Comparison of ENCODE assay signal across 1 cellular context in genomic region chr5:87267574-87268125, GRCh38.
TF ChIP-seq lines count a peak whose summit lies in the region.

Gene RASA1, plus strand, starts transcription at chr5:87267883. Its CDS starts 569 bp downstream, at chr5:87268452.

TF ChIP-seq in HepG2, 621 proteins besides CTCF, POLR2A, EP300 and RAD21 (continued from another document and continues in another):
- TF ChIP-seq SCMH1 (CRISPR knock-in tag; IDR thresholded peaks at IDR 0.05; ENCODE audit: borderline replicate concordance) (no peak), NR2F6 (IDR thresholded peaks at IDR 0.05) (no peak), NR2F6 (CRISPR knock-in tag; IDR thresholded peaks at IDR 0.05) (0 out of 2 replicates have a peak, but pooled peaks have one; percentile 16), ZNF367 (CRISPR knock-in tag; IDR thresholded peaks at IDR 0.05; ENCODE audit: borderline replicate concordance) (no peak), BCL3 (CRISPR knock-in tag; IDR thresholded peaks at IDR 0.05) (no peak), PAF1 (CRISPR knock-in tag; IDR thresholded peaks at IDR 0.05) (no peak), RAD51 (IDR thresholded peaks at IDR 0.05; ENCODE audit: borderline replicate concordance) (no peak), ISX (CRISPR knock-in tag; conservative IDR thresholded peaks at IDR 0.05) (no peak), AKAP8 (CRISPR knock-in tag; IDR thresholded peaks at IDR 0.05) (0 out of 2 replicates have a peak, but pooled peaks have one; percentile 6), ETV6 (CRISPR knock-in tag; conservative IDR thresholded peaks at IDR 0.05) (peak; percentile 7; the same call in 1 of the 2 replicates), RNF219 (CRISPR knock-in tag; IDR thresholded peaks at IDR 0.05) (no peak), ZNF879 (CRISPR knock-in tag; IDR thresholded peaks at IDR 0.05) (no peak), ZNF761 (CRISPR knock-in tag; conservative IDR thresholded peaks at IDR 0.05) (0 out of 2 replicates have a peak, but pooled peaks have one; percentile 42), ZNF333 (CRISPR knock-in tag; IDR thresholded peaks at IDR 0.05; ENCODE audit: borderline replicate concordance) (no peak), MLLT10 (CRISPR knock-in tag; IDR thresholded peaks at IDR 0.05) (no peak), SOX5 (CRISPR knock-in tag; IDR thresholded peaks at IDR 0.05; ENCODE audit: borderline replicate concordance) (peak; percentile 33; the same call in 1 of the 2 replicates), SALL1 (CRISPR knock-in tag; IDR thresholded peaks at IDR 0.05) (peak; percentile 82), HDAC1 (CRISPR knock-in tag; IDR thresholded peaks at IDR 0.05) (peak; percentile 43; the same call in 1 of the 2 replicates), HNF4A (CRISPR knock-in tag; IDR thresholded peaks at IDR 0.05) (no peak), ZNF343 (CRISPR knock-in tag; IDR thresholded peaks at IDR 0.05) (peak; percentile 69), ZNF407 (CRISPR knock-in tag; IDR thresholded peaks at IDR 0.05; ENCODE audit: not compliant biosample characterization) (no peak), MTERF4 (CRISPR knock-in tag; IDR thresholded peaks at IDR 0.05) (no peak), CEBPG (CRISPR knock-in tag; IDR thresholded peaks at IDR 0.05) (no peak), ZNF326 (CRISPR knock-in tag; IDR thresholded peaks at IDR 0.05; ENCODE audit: borderline replicate concordance) (no peak), ZKSCAN8 (CRISPR knock-in tag; IDR thresholded peaks at IDR 0.05; ENCODE audit: borderline replicate concordance) (no peak), NFIB (CRISPR knock-in tag; IDR thresholded peaks at IDR 0.05; ENCODE audit: borderline replicate concordance) (no peak), ATF4 (CRISPR knock-in tag; IDR thresholded peaks at IDR 0.05) (no peak), ZNF558 (CRISPR knock-in tag; IDR thresholded peaks at IDR 0.05; ENCODE audit: borderline replicate concordance) (0 out of 2 replicates have a peak, but pooled peaks have one; percentile 56), ZFP37 (CRISPR knock-in tag; IDR thresholded peaks at IDR 0.05; ENCODE audit: borderline replicate concordance) (0 out of 2 replicates have a peak, but pooled peaks have one; percentile 32), ATM (IDR thresholded peaks at IDR 0.05; ENCODE audit: borderline replicate concordance) (no peak), KLF15 (CRISPR knock-in tag; IDR thresholded peaks at IDR 0.05; ENCODE audit: borderline replicate concordance) (no peak), USF2 (IDR thresholded peaks at IDR 0.05; ENCODE audit: low read depth, low read length) (no peak), USF2 (CRISPR knock-in tag; IDR thresholded peaks at IDR 0.05; ENCODE audit: borderline replicate concordance) (no peak), ZBTB4 (CRISPR knock-in tag; IDR thresholded peaks at IDR 0.05; ENCODE audit: borderline replicate concordance) (no peak; the same call in 1 of the 2 replicates), ZNF296 (CRISPR knock-in tag; conservative IDR thresholded peaks at IDR 0.05) (no peak), NBN (conservative IDR thresholded peaks at IDR 0.05) (no peak), SMAD3 (CRISPR knock-in tag; IDR thresholded peaks at IDR 0.05) (no peak; the same call in 1 of the 2 replicates), ZNF720 (CRISPR knock-in tag; IDR thresholded peaks at IDR 0.05) (no peak), ZNF616 (CRISPR knock-in tag; IDR thresholded peaks at IDR 0.05; ENCODE audit: low read depth) (peak; percentile 39; the same call in 1 of the 2 replicates), ZNF484 (CRISPR knock-in tag; IDR thresholded peaks at IDR 0.05; ENCODE audit: borderline replicate concordance, low read depth) (no peak), ZNF766 (CRISPR knock-in tag; IDR thresholded peaks at IDR 0.05; ENCODE audit: borderline replicate concordance) (no peak), GABPA (IDR thresholded peaks at IDR 0.05; ENCODE audit: low read depth, low read length) (peak; percentile 66), GABPA (CRISPR knock-in tag; IDR thresholded peaks at IDR 0.05; ENCODE audit: low read depth) (peak; percentile 71), ZNF143 (CRISPR knock-in tag; IDR thresholded peaks at IDR 0.05) (no peak), MIXL1 (CRISPR knock-in tag; IDR thresholded peaks at IDR 0.05) (no peak), ZZZ3 (CRISPR knock-in tag; IDR thresholded peaks at IDR 0.05; ENCODE audit: borderline replicate concordance) (no peak), ZNF724P (CRISPR knock-in tag; IDR thresholded peaks at IDR 0.05; ENCODE audit: borderline replicate concordance) (no peak), TRIM24 (CRISPR knock-in tag; IDR thresholded peaks at IDR 0.05) (no peak), ZNF850 (CRISPR knock-in tag; conservative IDR thresholded peaks at IDR 0.05) (no peak), FOXK2 (IDR thresholded peaks at IDR 0.05) (no peak; the same call in 1 of the 2 replicates), ZNF317 (CRISPR knock-in tag; IDR thresholded peaks at IDR 0.05) (no peak), CEBPB (IDR thresholded peaks at IDR 0.05; ENCODE audit: borderline replicate concordance, low read depth, low read length) (no peak)
